21 cellular contexts compared by ENCODE assay signal in the genomic region with DNA sequence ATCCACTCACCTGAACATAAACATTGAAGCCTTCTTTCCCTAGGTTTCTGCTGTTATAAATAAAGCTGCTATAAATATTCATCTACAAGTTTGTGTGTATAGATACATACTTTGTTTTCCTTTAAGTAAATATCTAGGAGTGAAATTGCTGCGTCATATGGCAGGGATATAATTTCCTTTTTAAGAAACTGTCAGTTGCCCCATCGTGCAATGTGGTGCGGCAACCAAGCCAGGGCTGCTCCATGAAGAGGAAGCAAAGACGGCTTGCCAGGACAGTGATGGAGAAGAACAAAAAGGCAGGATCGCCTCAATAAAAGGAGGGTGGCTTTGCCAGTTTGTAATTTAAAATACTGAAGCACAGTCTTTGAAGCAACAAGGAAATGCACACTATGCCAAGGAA. TPM values are rescaled to one million over a fixed set of nuclear protein-coding genes. Genes with fewer than 3 reads are reported as not detected.
DNase-seq lines count a peak whose midpoint lies in the region; ATAC-seq and TF ChIP-seq lines count a peak whose summit lies in the region.
"Had no signal": no experiment of that assay in that cellular context is flagged by ENCODE, and none has a peak within 500 bp of the region (broad histone marks: within the 10 kb centered on the region; RNA-seq: fewer than 3 reads in every experiment).

No MANE protein-coding gene starts in this region.

- no peak overlapping the region for H3K27ac Mint-ChIP-seq in natural killer cell
- H3K27ac Mint-ChIP-seq: CD4-positive, alpha-beta T cell had no signal

- H3K9me3 ChIP-seq in left ventricle myocardium inferior (replicated peaks): no peaks in the 10 kb centered on the region
- H3K9me3 ChIP-seq: A549, SK-N-SH, upper lobe of left lung had no signal

- no peaks in the 10 kb centered on the region for H3K36me3 Mint-ChIP-seq in natural killer cell

- no peaks in the 10 kb centered on the region for H3K27me3 Mint-ChIP-seq in natural killer cell (ENCODE audit: low read depth in 2 of 2)
- H3K27me3 Mint-ChIP-seq: CD4-positive, alpha-beta T cell had no signal

- intact Hi-C loops in left cardiac atrium (cut with DNase I): no loop called here
- intact Hi-C loops in left ventricle myocardium inferior (cut with micrococcal nuclease): no loop called here
- intact Hi-C loops in natural killer cell (cut with micrococcal nuclease): no loop called here

- H3K4me3 Mint-ChIP-seq in natural killer cell: no peak overlapping the region
- H3K4me3 Mint-ChIP-seq: CD4-positive, alpha-beta T cell had no signal

- no peaks in the 10 kb centered on the region for H3K36me3 ChIP-seq in left ventricle myocardium inferior
- H3K36me3 ChIP-seq: upper lobe of left lung had no signal

- peaks cover 7% of the 10 kb centered on the region for H3K4me1 ChIP-seq in left ventricle myocardium inferior
- H3K4me1 ChIP-seq: A549 had no signal

- no peaks in the 10 kb centered on the region for H3K27me3 ChIP-seq in left ventricle myocardium inferior (ENCODE audit: low read depth)
- H3K27me3 ChIP-seq: upper lobe of left lung had no signal

- DNase-seq in left cardiac atrium: peak; percentile 38
- DNase-seq in left ventricle myocardium inferior: no peak
- DNase-seq in SKM-1 (lab: John Stamatoyannopoulos, UW; ENCODE audit: unreplicated experiment): peak; percentile 18
- DNase-seq in fibroblast of gingiva (ENCODE audit: low read depth): peak; percentile 75
- DNase-seq in activated CD4-positive, alpha-beta T cell treated with anti-CD3 and anti-CD28 coated beads, Interleukin-2, amount 50 U/mL, for 4 hours: no peak
- no peak for DNase-seq in NCI-H1105 (lab: John Stamatoyannopoulos, UW)
- DNase-seq in natural killer cell: no peak
- DNase-seq: activated naive CD4-positive, alpha-beta T cell treated with anti-CD3 and anti-CD28 coated beads, Interleukin-2, amount 50 U/mL, for 16 hours; activated T-cell treated with anti-CD3 and anti-CD28 coated beads, Interleukin-2, amount 50 U/mL, for 1 hour; CD4-positive, alpha-beta T cell; erythroblast; islet precursor cell; NCI-H1930; NCI-H510A; PC-9; SK-N-SH; stimulated activated naive CD4-positive, alpha-beta T cell had no signal

- H3K4me1 Mint-ChIP-seq in natural killer cell: peaks cover 3 to 4% of the 10 kb centered on the region in 2 donors

- H3K9me3 Mint-ChIP-seq in natural killer cell: no peaks in the 10 kb centered on the region
- H3K9me3 Mint-ChIP-seq: CD4-positive, alpha-beta T cell had no signal

- ATAC-seq in left cardiac atrium (peak in 1 of 2 donors; percentile 31), HG03432 (IDR thresholded peaks at IDR 0.05; ENCODE audit: unreplicated experiment) (no peak), natural killer cell (no peak)
- ATAC-seq: A549 had no signal

- no peak overlapping the region for H3K4me3 ChIP-seq in left ventricle myocardium inferior
- H3K4me3 ChIP-seq: A549, PC-9, upper lobe of left lung had no signal

- no peak overlapping the region for H3K27ac ChIP-seq in left ventricle myocardium inferior (replicated peaks)
- H3K27ac ChIP-seq: A549, PC-9 had no signal

- TF ChIP-seq CTCF in left ventricle myocardium inferior (IDR thresholded peaks at IDR 0.05; ENCODE audit: borderline replicate concordance) (no peak), natural killer cell (IDR thresholded peaks at IDR 0.05) (no peak)

RNA-seq across cellular contexts. Expression of a gene that starts 36.6 kb away (rescaled TPM):
- total RNA-seq in left cardiac atrium: 100 to 1,000 TPM in 1 of 2 donors, 10 to 100 TPM in 1; 51.3 to 121 TPM
- 105 TPM for total RNA-seq in left ventricle myocardium inferior
- 100 to 1,000 TPM in 2 of 3 donors, 10 to 100 TPM in 1; 89.8 to 152 (median 112) TPM for total RNA-seq in natural killer cell

RNA-seq across cellular contexts. Expression of a gene that starts 46.0 kb away (rescaled TPM):
- total RNA-seq in left cardiac atrium (10 to 100 TPM; 52.4 to 60.4 TPM), left ventricle myocardium inferior (137 TPM), natural killer cell (under 1 TPM; 0.24 to 0.93 (median 0.50) TPM)
- total RNA-seq: osteocyte had no signal

Comparison
In these comparisons a context has a peak if more than half of its experiments do, and no peak if none do; other contexts are left out.
1. DNase-seq: peak in left cardiac atrium (single experiment), SKM-1 (single experiment) and fibroblast of gingiva (single experiment); none in left ventricle myocardium inferior (single experiment), activated CD4-positive, alpha-beta T cell treated with anti-CD3 and anti-CD28 coated beads, Interleukin-2, amount 50 U/mL, for 4 hours (0 of 2), NCI-H1105 (single experiment) and natural killer cell (single experiment).
2. RNA of a gene that starts 46.0 kb away (total RNA-seq): 137 TPM in left ventricle myocardium inferior (single experiment) and 52.4 to 60.4 TPM in left cardiac atrium; 0.24 to 0.93 TPM in natural killer cell; every median in the first group is over 10 times any median in the second.